12 cellular contexts compared by ENCODE assay signal in genomic region chr10:60394444-60394843, GRCh38. TPM values are rescaled to one million over a fixed set of nuclear protein-coding genes. Genes with fewer than 3 reads are reported as not detected.
DNase-seq lines count a peak whose midpoint lies in the region; ATAC-seq and TF ChIP-seq lines count a peak whose summit lies in the region.
"Had no signal": no experiment of that assay in that cellular context is flagged by ENCODE, and none has a peak within 500 bp of the region (broad histone marks: within the 10 kb centered on the region; RNA-seq: fewer than 3 reads in every experiment).

No MANE protein-coding gene starts in this region.

- no peaks in the 10 kb centered on the region for H3K27me3 ChIP-seq in DND-41 (ENCODE audit: insufficient read depth, low read length, poor library complexity)
- no peaks in the 10 kb centered on the region for H3K27me3 ChIP-seq in A673 (replicated peaks; ENCODE audit: insufficient read depth, low read depth, low read length, poor library complexity)

- H3K4me1 ChIP-seq in DND-41 (ENCODE audit: insufficient read depth, low read length) (no peaks in the 10 kb centered on the region), A673 (ENCODE audit: insufficient read depth, low read length, poor library complexity, severe bottlenecking) (peaks cover under 1% of the 10 kb centered on the region)

- ATAC-seq in DND-41 (ENCODE audit: insufficient read depth, low read depth) (peak; percentile 58; the same call in 1 of the 3 replicates), GM21381 (IDR thresholded peaks at IDR 0.05; ENCODE audit: unreplicated experiment) (no peak), GM19351 (IDR thresholded peaks at IDR 0.05; ENCODE audit: unreplicated experiment) (no peak)
- ATAC-seq in activated T-cell treated with anti-CD3 and anti-CD28 coated beads, Interleukin-2, amount 50 U/mL, for 72 hours (replicated peaks in 1 of 2), result peak; percentile 80 to 91

- POLR2A ChIA-PET in A673 (lab: Charles Lee; ENCODE audit: low non-redundant PET), result no interaction called here

- TF ChIP-seq CTCF in DND-41 (IDR thresholded peaks at IDR 0.05; ENCODE audit: borderline replicate concordance, extremely low read depth, low read length, poor library complexity, severe bottlenecking) (no peak), A673 (conservative IDR thresholded peaks at IDR 0.05; ENCODE audit: low read depth, low read length) (no peak)

- H3K9ac ChIP-seq in DND-41 (ENCODE audit: low read depth, low read length), result no peak overlapping the region

- H3K27ac ChIP-seq in DND-41 (ENCODE audit: low read length) (no peak overlapping the region), A673 (ENCODE audit: low read depth, low read length, poor library complexity, severe bottlenecking) (no peak overlapping the region)
- H3K27ac ChIP-seq: C4-2B, RWPE1 had no signal

- no peaks in the 10 kb centered on the region for H3K79me2 ChIP-seq in DND-41 (ENCODE audit: insufficient read depth, low read length)

- H3K36me3 ChIP-seq in DND-41 (ENCODE audit: insufficient read depth, low read length), result no peaks in the 10 kb centered on the region
- no peaks in the 10 kb centered on the region for H3K36me3 ChIP-seq in A673 (ENCODE audit: insufficient read depth, low read length, poor library complexity, severe bottlenecking)

- intact Hi-C loops in A673 (cut with micrococcal nuclease; ENCODE audit: unreplicated experiment), result no loop called here

- no peak overlapping the region for H2AFZ ChIP-seq in DND-41 (ENCODE audit: low read depth, low read length)

- DNase-seq in CD1c-positive myeloid dendritic cell (ENCODE audit: extremely low spot score), result peak; percentile 5
- DNase-seq in DND-41, result peak; percentile 6
- peak; percentile 9 to 31 for DNase-seq in activated T-cell treated with anti-CD3 and anti-CD28 coated beads, Interleukin-2, amount 50 U/mL, for 72 hours
- DNase-seq in midbrain (lab: John Stamatoyannopoulos, UW), result peak; percentile 50
- no peak for DNase-seq in A673 (ENCODE audit: low spot score)
- DNase-seq in GM03348 (ENCODE audit: low spot score), result no peak
- DNase-seq: NCI-H1436, NCI-H510A treated with DMSO at 0.1 percent for 48 hours had no signal

- no peaks in the 10 kb centered on the region for H3K9me3 Mint-ChIP-seq in activated T-cell treated with anti-CD3 and anti-CD28 coated beads, Interleukin-2, amount 50 U/mL, for 72 hours

- no peaks in the 10 kb centered on the region for H3K27me3 Mint-ChIP-seq in activated T-cell treated with anti-CD3 and anti-CD28 coated beads, Interleukin-2, amount 50 U/mL, for 72 hours (ENCODE audit: low read depth)

- H3K4me2 ChIP-seq in DND-41 (ENCODE audit: insufficient read depth, low read length), result no peak overlapping the region

- peaks cover 21% of the 10 kb centered on the region for H3K4me1 Mint-ChIP-seq in activated T-cell treated with anti-CD3 and anti-CD28 coated beads, Interleukin-2, amount 50 U/mL, for 72 hours (ENCODE audit: low read depth)

- CTCF ChIA-PET in A673 (lab: Charles Lee), result no interaction called here

- no peak overlapping the region for H3K4me3 Mint-ChIP-seq in activated T-cell treated with anti-CD3 and anti-CD28 coated beads, Interleukin-2, amount 50 U/mL, for 72 hours

- BruUV-seq in A673 (replicated peaks; lab: Mats Ljungman, UMichigan), result no TSS peak

- no peak overlapping the region for H3K27ac Mint-ChIP-seq in activated T-cell treated with anti-CD3 and anti-CD28 coated beads, Interleukin-2, amount 50 U/mL, for 72 hours

- H3K9me3 ChIP-seq in DND-41 (ENCODE audit: insufficient read depth, low read length, severe bottlenecking), result no peaks in the 10 kb centered on the region
- H3K9me3 ChIP-seq in A673 (ENCODE audit: low read depth, low read length, poor library complexity, severe bottlenecking), result no peaks in the 10 kb centered on the region

- H3K4me3 ChIP-seq in DND-41 (ENCODE audit: low read depth in 1 of 2, low read length in 2 of 2) (no peak overlapping the region), A673 (ENCODE audit: low read depth, low read length, poor library complexity, severe bottlenecking) (no peak overlapping the region)

- no peaks in the 10 kb centered on the region for H4K20me1 ChIP-seq in DND-41 (ENCODE audit: insufficient read depth, low read length)

- no peaks in the 10 kb centered on the region for H3K36me3 Mint-ChIP-seq in activated T-cell treated with anti-CD3 and anti-CD28 coated beads, Interleukin-2, amount 50 U/mL, for 72 hours (ENCODE audit: insufficient read depth in 2 of 2)

RNA-seq across cellular contexts. Expression of gene ANK3, which starts 4.8 kb away (rescaled TPM):
- 10 to 100 TPM; 33.3 to 51.4 TPM for total RNA-seq in activated T-cell treated with anti-CD3 and anti-CD28 coated beads, Interleukin-2, amount 50 U/mL, for 72 hours
- 13.5 and 16.3 TPM in 2 replicates for total RNA-seq in A673 (2021)

Comparison
In these comparisons a context has a peak if more than half of its experiments do, and no peak if none do; other contexts are left out.
1. DNase-seq: peak in CD1c-positive myeloid dendritic cell (single experiment), DND-41 (single experiment), activated T-cell treated with anti-CD3 and anti-CD28 coated beads, Interleukin-2, amount 50 U/mL, for 72 hours (2 of 2) and midbrain (single experiment); none in A673 (single experiment) and GM03348 (single experiment).
2. ATAC-seq: peak in DND-41 (single experiment) and activated T-cell treated with anti-CD3 and anti-CD28 coated beads, Interleukin-2, amount 50 U/mL, for 72 hours (2 of 2); none in GM21381 (single experiment) and GM19351 (single experiment).